ENCODE assay signal across 8 cellular contexts in genomic region chr19:5339470-5339949, GRCh38. TPM values are rescaled to one million over a fixed set of nuclear protein-coding genes. Genes with fewer than 3 reads are reported as not detected.
A peak's percentile ranks its signal among the peaks of the same experiment; 100 is the strongest.
DNase-seq lines count a peak whose midpoint lies in the region; ATAC-seq and TF ChIP-seq lines count a peak whose summit lies in the region.

No MANE protein-coding gene starts in this region.

- 0 out of 2 replicates have a peak, but pooled peaks cover 2% of the 10 kb centered on the region for H3K79me2 ChIP-seq in Karpas-422 (ENCODE audit: low read length)

- H3K9me2 ChIP-seq in Karpas-422 (replicated peaks; ENCODE audit: insufficient read depth, low read length), result no peaks in the 10 kb centered on the region

- peak overlapping the region; percentile 67 for H2BK15ac ChIP-seq in neuronal stem cell (ENCODE audit: low read length)

- no peak for ATAC-seq in CD4-positive, alpha-beta T cell (ENCODE audit: poor library complexity)
- ATAC-seq in HG03521 (IDR thresholded peaks at IDR 0.05; ENCODE audit: unreplicated experiment) (no peak), HG02678 (IDR thresholded peaks at IDR 0.05; ENCODE audit: unreplicated experiment) (no peak)

- H3K4me1 ChIP-seq in Karpas-422 (ENCODE audit: low read length), result peaks cover 20% of the 10 kb centered on the region
- peaks cover 19 to 23% of the 10 kb centered on the region in 2 donors for H3K4me1 ChIP-seq in neuronal stem cell (ENCODE audit: control insufficient read depth in 2 of 2, insufficient read depth in 1 of 2, low read depth in 1 of 2, low read length in 2 of 2)

- peaks cover 66% of the 10 kb centered on the region for H3K27me3 ChIP-seq in CD4-positive, alpha-beta T cell (ENCODE audit: control insufficient read depth, insufficient read depth, low read length)
- H3K27me3 ChIP-seq in Karpas-422 (ENCODE audit: low read length) (no peaks in the 10 kb centered on the region), neuronal stem cell (ENCODE audit: control insufficient read depth in 3 of 3, insufficient read depth in 3 of 3, low read depth in 1 of 3, low read length in 3 of 3) (peaks cover 0 to 5% (median 0%) of the 10 kb centered on the region in 3 experiments)

- H2BK120ac ChIP-seq in neuronal stem cell (ENCODE audit: low read depth, low read length), result no peak overlapping the region

- H4K91ac ChIP-seq in neuronal stem cell (ENCODE audit: low read depth, low read length, poor library complexity), result no peak overlapping the region

- H2BK5ac ChIP-seq in neuronal stem cell (ENCODE audit: low read length), result peak overlapping the region; percentile 90

- no peaks in the 10 kb centered on the region for H3K36me3 Mint-ChIP-seq in CD4-positive, alpha-beta T cell (ENCODE audit: low read depth)

- H3K9me3 ChIP-seq in CD4-positive, alpha-beta T cell (ENCODE audit: control insufficient read depth, low read length), result no peaks in the 10 kb centered on the region
- H3K9me3 ChIP-seq in Karpas-422 (ENCODE audit: low read length) (no peaks in the 10 kb centered on the region), neuronal stem cell (replicated peaks in 1 of 2; ENCODE audit: control insufficient read depth in 2 of 2, insufficient read depth in 1 of 2, low read depth in 1 of 2, low read length in 2 of 2) (peaks cover 0 to 6% of the 10 kb centered on the region in 2 donors)

- no peaks in the 10 kb centered on the region for H3K9me3 Mint-ChIP-seq in CD4-positive, alpha-beta T cell

- H3K18ac ChIP-seq in neuronal stem cell (ENCODE audit: low read length), result peak overlapping the region; percentile 99

- H3K27ac Mint-ChIP-seq in CD4-positive, alpha-beta T cell, result peak overlapping the region; percentile 30

- POLR2A ChIA-PET in CD4-positive, alpha-beta T cell (lab: Charles Lee), result no interaction called here

- H3K14ac ChIP-seq in neuronal stem cell (ENCODE audit: low read length), result peak overlapping the region; percentile 82

- H3K36me3 ChIP-seq in Karpas-422 (ENCODE audit: insufficient read depth, low read length), result no peaks in the 10 kb centered on the region
- H3K36me3 ChIP-seq in neuronal stem cell (replicated peaks in 1 of 2; ENCODE audit: control insufficient read depth in 2 of 2, insufficient read depth in 2 of 2, low read length in 2 of 2), result peaks cover 10 to 22% of the 10 kb centered on the region in 2 donors

- H3K4me3 ChIP-seq in Karpas-422 (ENCODE audit: low read length), result peak overlapping the region; percentile 78
- H3K4me3 ChIP-seq in epithelial cell of proximal tubule (ENCODE audit: low read depth, low read length), result peak overlapping the region; percentile 23
- peak overlapping the region; percentile 90 to 97 for H3K4me3 ChIP-seq in neuronal stem cell (ENCODE audit: low read length in 2 of 2)

- intact Hi-C loops in CD4-positive, alpha-beta T cell (cut with DNase I, micrococcal nuclease), result no loop called here

- WGBS in neuronal stem cell (ENCODE audit: extremely low coverage in 2 of 2, insufficient read length in 2 of 2, insufficient replicate concordance in 1 of 2), 2 donors, result no CpG with 5 or more reads among the region's 34 CpGs

- H3K27ac ChIP-seq in CD4-positive, alpha-beta T cell (ENCODE audit: low read depth, low read length), result no peak overlapping the region
- H3K27ac ChIP-seq in Karpas-422 (ENCODE audit: low read length), result no peak overlapping the region
- peak overlapping the region; percentile 90 for H3K27ac ChIP-seq in neuronal stem cell (replicated peaks; ENCODE audit: low read length)

- CTCF ChIA-PET in CD4-positive, alpha-beta T cell (lab: Charles Lee), result no interaction called here

- H3K9ac ChIP-seq in Karpas-422 (ENCODE audit: low read length) (peak overlapping the region; percentile 82), neuronal stem cell (ENCODE audit: low read depth, low read length, poor library complexity) (peak overlapping the region; percentile 95)

- H4K20me1 ChIP-seq in Karpas-422 (ENCODE audit: insufficient read depth, low read depth, low read length), result peaks cover 39% of the 10 kb centered on the region

- H3K27me3 Mint-ChIP-seq in CD4-positive, alpha-beta T cell, result peaks cover 70% of the 10 kb centered on the region

- H3K4me2 ChIP-seq in Karpas-422 (ENCODE audit: low read depth, low read length, poor library complexity, severe bottlenecking) (peak overlapping the region; percentile 97), neuronal stem cell (ENCODE audit: insufficient read depth, low read length, poor library complexity, severe bottlenecking) (peak overlapping the region; percentile 96)

- no peak overlapping the region for H2AFZ ChIP-seq in Karpas-422 (ENCODE audit: low read length)
- peak overlapping the region; percentile 87 for H2AFZ ChIP-seq in neuronal stem cell (ENCODE audit: low read length)

- H4K8ac ChIP-seq in neuronal stem cell (ENCODE audit: low read depth, low read length), result no peak overlapping the region

- no peak overlapping the region for H2BK12ac ChIP-seq in neuronal stem cell (ENCODE audit: low read length)

- no peak for DNase-seq in CD4-positive, alpha-beta T cell
- DNase-seq in Karpas-422 (no peak), epithelial cell of proximal tubule (ENCODE audit: low read depth) (no peak), neuronal stem cell (ENCODE audit: low spot score) (no peak), NCI-H2107 (lab: John Stamatoyannopoulos, UW) (no peak), GF-D8 (lab: John Stamatoyannopoulos, UW) (no peak)

- peak overlapping the region; percentile 84 for H2AK5ac ChIP-seq in neuronal stem cell (ENCODE audit: low read depth, low read length)

- peak overlapping the region; percentile 11 for H3K4ac ChIP-seq in neuronal stem cell (ENCODE audit: low read length)

- peaks cover 19% of the 10 kb centered on the region for H3K79me1 ChIP-seq in neuronal stem cell (ENCODE audit: low read depth, low read length)

- H3K4me1 Mint-ChIP-seq in CD4-positive, alpha-beta T cell (ENCODE audit: low read depth), result peaks cover 27% of the 10 kb centered on the region

- H3K4me3 Mint-ChIP-seq in CD4-positive, alpha-beta T cell, result peak overlapping the region; percentile 86

- no peak for TF ChIP-seq CTCF in CD4-positive, alpha-beta T cell (IDR thresholded peaks at IDR 0.05)
- no peak for TF ChIP-seq CTCF in epithelial cell of proximal tubule (conservative IDR thresholded peaks at IDR 0.05; ENCODE audit: low read depth, low read length)

- peak overlapping the region; percentile 93 for H3K23ac ChIP-seq in neuronal stem cell (ENCODE audit: low read depth, low read length, poor library complexity)

RNA-seq across cellular contexts. Expression of gene PTPRS, which starts 1.1 kb away (rescaled TPM):
- total RNA-seq in CD4-positive, alpha-beta T cell, result 1 to 10 TPM; 5.3 to 6.3 TPM
- 36.6 and 98.0 TPM in 2 replicates for total RNA-seq in Karpas-422 (2014; rRNA removed; shearing (Covaris generic); ENCODE audit: low replicate concordance)
- total RNA-seq in epithelial cell of proximal tubule, result 9.3 and 31.9 TPM in 2 replicates
- polyA plus RNA-seq in neuronal stem cell (2013, experiment 1 of 2), result 162 TPM
- polyA plus RNA-seq in neuronal stem cell (2013, experiment 2 of 2), result 172 TPM

Comparison
In these comparisons a context has a peak if more than half of its experiments do, and no peak if none do; other contexts are left out.
1. H3K4me3 ChIP-seq: peak in every context shown above with its lines; median percentile 94 in neuronal stem cell; 78 in Karpas-422; 23 in epithelial cell of proximal tubule.